In genomic region chr2:48420512-48421197, GRCh38 we compare ENCODE assay signal across 8 cellular contexts. TPM values are rescaled to one million over a fixed set of nuclear protein-coding genes. Genes with fewer than 3 reads are reported as not detected.
DNase-seq lines count a peak whose midpoint lies in the region; ATAC-seq and TF ChIP-seq lines count a peak whose summit lies in the region.

No MANE protein-coding gene starts in this region.

- peak overlapping the region; percentile 14 for H3K4me2 ChIP-seq in KMS-11

- H3K27ac Mint-ChIP-seq in naive B cell: peak overlapping the region in 3 of 6 donors; percentile 15 to 28 (median 16)

- no peaks in the 10 kb centered on the region for H3K9me3 Mint-ChIP-seq in naive B cell

- H3K79me2 ChIP-seq in KMS-11 (ENCODE audit: insufficient read depth, low read depth): no peaks in the 10 kb centered on the region

- H3K36me3 Mint-ChIP-seq in naive B cell: no peaks in the 10 kb centered on the region

- H4K20me1 ChIP-seq in KMS-11 (ENCODE audit: insufficient read depth): no peaks in the 10 kb centered on the region

- TF ChIP-seq CTCF in KMS-11 (conservative IDR thresholded peaks at IDR 0.05; ENCODE audit: low read depth, low read length) (peak; percentile 97), epithelial cell of proximal tubule (conservative IDR thresholded peaks at IDR 0.05; ENCODE audit: low read depth, low read length) (peak; percentile 98)

- H2AFZ ChIP-seq in KMS-11 (ENCODE audit: low read depth): peak overlapping the region; percentile 28; the same call in 1 of the 2 replicates

- H3K27me3 ChIP-seq in KMS-11 (ENCODE audit: insufficient read depth, low read depth): no peaks in the 10 kb centered on the region

- H3K9ac ChIP-seq in KMS-11: no peak overlapping the region

- peaks cover 16% of the 10 kb centered on the region for H3K4me1 ChIP-seq in KMS-11 (ENCODE audit: low read depth, poor library complexity, severe bottlenecking)

- ATAC-seq in GM21723 (IDR thresholded peaks at IDR 0.05; ENCODE audit: unreplicated experiment) (peak; percentile 87), naive B cell (ENCODE audit: low read depth in 2 of 2) (peak; percentile 83 to 88)

- no peaks in the 10 kb centered on the region for H3K36me3 ChIP-seq in KMS-11 (ENCODE audit: insufficient read depth)

- peaks cover 0 to 5% (median 0%) of the 10 kb centered on the region in 3 donors for H3K27me3 Mint-ChIP-seq in naive B cell

- DNase-seq in DMS153 (lab: John Stamatoyannopoulos, UW) (peak; percentile 67), OCI-M2 (lab: John Stamatoyannopoulos, UW; ENCODE audit: unreplicated experiment) (peak; percentile 65), activated T-cell treated with anti-CD3 and anti-CD28 coated beads for 48 hours (ENCODE audit: low read depth) (peak; percentile 88), epithelial cell of proximal tubule (ENCODE audit: low read depth) (no peak), naive B cell (peak; percentile 80)
- DNase-seq in stimulated activated CD8-positive, alpha-beta memory T cell treated with anti-CD3 and anti-CD28 coated beads, Interleukin-7, amount 100 ng/mL, for 4 hours (ENCODE audit: low read depth in 2 of 2): peak; percentile 80 to 92

- H3K4me3 Mint-ChIP-seq in naive B cell: peak overlapping the region in 6 of 8 donors; percentile 12 to 72 (median 38)

- no peak overlapping the region for H3K4me3 ChIP-seq in KMS-11 (IDR thresholded peaks at IDR 0.05; ENCODE audit: insufficient read depth, low read depth, low read length)
- H3K4me3 ChIP-seq in epithelial cell of proximal tubule (ENCODE audit: low read depth, low read length): no peak overlapping the region

- H3K27ac ChIP-seq in KMS-11: no peak overlapping the region

- peaks cover 14 to 19% (median 16%) of the 10 kb centered on the region in 3 donors for H3K4me1 Mint-ChIP-seq in naive B cell

RNA-seq across cellular contexts. Expression of gene PPP1R21, which starts 19.9 kb away (rescaled TPM):
- 10.2 and 17.2 TPM in 2 replicates for total RNA-seq in epithelial cell of proximal tubule
- 10 to 100 TPM; 18.2 to 34.2 (median 19.2) TPM for polyA plus RNA-seq in naive B cell (ENCODE audit: low read depth in 6 of 6)
